17 cellular contexts compared by ENCODE assay signal in the genomic region with DNA sequence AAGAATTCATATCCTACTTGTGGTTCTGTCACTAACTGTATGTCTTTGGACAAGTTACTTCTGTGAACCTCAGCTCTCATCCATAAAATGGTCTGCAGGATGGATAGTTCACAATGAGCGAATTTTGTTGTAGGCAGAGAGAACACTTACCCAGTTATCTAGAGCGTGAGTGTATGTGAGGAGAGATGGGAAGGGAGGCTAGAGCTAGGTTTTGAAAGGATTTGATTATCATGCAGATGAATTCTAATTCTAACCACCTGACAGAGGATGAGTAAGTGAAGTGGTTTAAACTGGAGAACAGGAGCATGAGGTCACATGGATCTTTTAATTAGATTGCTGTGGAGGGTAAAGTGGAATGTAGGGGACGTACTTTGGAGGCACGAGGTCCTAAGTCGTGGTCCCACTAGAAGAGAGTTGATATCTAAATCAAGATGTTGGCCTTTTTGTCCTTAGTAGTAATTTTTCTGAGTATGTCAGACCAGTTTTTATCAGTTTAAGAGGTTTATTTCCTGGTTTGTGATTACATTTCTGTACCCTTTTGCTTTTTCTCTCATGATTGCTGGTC. TPM values are rescaled to one million over a fixed set of nuclear protein-coding genes. Genes with fewer than 3 reads are reported as not detected.
DNase-seq lines count a peak whose midpoint lies in the region; ATAC-seq, FAIRE-seq and TF ChIP-seq lines count a peak whose summit lies in the region.
"Had no signal": no experiment of that assay in that cellular context is flagged by ENCODE, and none has a peak within 500 bp of the region (broad histone marks: within the 10 kb centered on the region; RNA-seq: fewer than 3 reads in every experiment).

No MANE protein-coding gene starts in this region.

- TF ChIP-seq CTCF in neutrophil (IDR thresholded peaks at IDR 0.05) (no peak), sigmoid colon (IDR thresholded peaks at IDR 0.05) (no peak)

- no peaks in the 10 kb centered on the region for H3K27me3 ChIP-seq in neutrophil
- no peaks in the 10 kb centered on the region for H3K27me3 ChIP-seq in sigmoid colon
- H3K27me3 ChIP-seq: transverse colon had no signal

- H3K9me3 ChIP-seq in neutrophil = no peaks in the 10 kb centered on the region
- no peaks in the 10 kb centered on the region for H3K9me3 ChIP-seq in sigmoid colon
- H3K9me3 ChIP-seq: transverse colon had no signal

- peak overlapping the region; percentile 11 for H3K27ac Mint-ChIP-seq in activated CD4-positive, alpha-beta T cell treated with anti-CD3 and anti-CD28 coated beads for 36 hours
- no peak overlapping the region for H3K27ac Mint-ChIP-seq in activated CD4-positive, alpha-beta T cell treated with anti-CD3 and anti-CD28 coated beads, Interleukin-2, amount 10 ng/mL, durations not matched to agents 7 days and 5 days

- H3K4me3 ChIP-seq in neutrophil (ENCODE audit: low read depth in 1 of 2, low read length in 1 of 2) (no peak overlapping the region), sigmoid colon (no peak overlapping the region)
- H3K4me3 ChIP-seq: transverse colon had no signal

- TF ChIP-seq POLR2A in sigmoid colon (IDR thresholded peaks at IDR 0.05) = no peak

- intact Hi-C loops in activated CD4-positive, alpha-beta T cell treated with anti-CD3 and anti-CD28 coated beads for 36 hours (cut with DNase I, micrococcal nuclease) = loop anchor here in 1 of 2 experiments (10.0 kb wide), 1 partner anchor 127 kb away; no protein-coding TSS in a partner anchor
- intact Hi-C loops in sigmoid colon (cut with DNase I) = loop anchor here (10.0 kb wide), 1 partner anchor 393 kb away; no protein-coding TSS in a partner anchor

- H3K4me1 ChIP-seq in neutrophil (ENCODE audit: control insufficient read depth in 1 of 2, insufficient read depth in 1 of 2, low read depth in 1 of 2, low read length in 1 of 2) (peaks cover 70 to 74% of the 10 kb centered on the region in 2 experiments), sigmoid colon (peaks cover 0 to 54% (median 24%) of the 10 kb centered on the region in 4 donors)

- POLR2A ChIA-PET in activated CD4-positive, alpha-beta T cell treated with anti-CD3 and anti-CD28 coated beads for 36 hours (lab: Charles Lee) = no interaction called here
- POLR2A ChIA-PET in activated CD4-positive, alpha-beta T cell treated with anti-CD3 and anti-CD28 coated beads, Interleukin-2, amount 10 ng/mL, durations not matched to agents 7 days and 5 days (lab: Charles Lee) = no interaction called here

- DNase-seq in activated CD4-positive, alpha-beta T cell treated with anti-CD3 and anti-CD28 coated beads for 36 hours = no peak
- no peak for DNase-seq in activated CD4-positive, alpha-beta T cell treated with anti-CD3 and anti-CD28 coated beads, Interleukin-2, amount 10 ng/mL, durations not matched to agents 7 days and 5 days
- DNase-seq in OCI-M1 (lab: John Stamatoyannopoulos, UW) (peak; percentile 25), fibroblast of peridontal ligament (ENCODE audit: extremely low read depth) (peak; percentile 19), HTR-8/SVneo (ENCODE audit: insufficient read length, low spot score) (no peak), sigmoid colon (no peak)
- DNase-seq in stimulated activated CD4-positive, alpha-beta T cell treated with anti-CD3 and anti-CD28 coated beads, Interleukin-4, amount 100 ng/mL, for 4 hours = no peak
- DNase-seq: activated naive CD4-positive, alpha-beta T cell treated with Interleukin-2 at 50 U/mL for 16 hours; hippocampal formation; mesenchymal stem cell; NCI-H146; NCI-H524; posterior cingulate gyrus; transverse colon had no signal

- no peak for TF ChIP-seq EP300 in sigmoid colon (IDR thresholded peaks at IDR 0.05)

- WGBS in sigmoid colon, 2 donors = 91 to 93% methylated on average over 5 of the region's 5 CpGs

- no peaks in the 10 kb centered on the region for H3K27me3 Mint-ChIP-seq in activated CD4-positive, alpha-beta T cell treated with anti-CD3 and anti-CD28 coated beads for 36 hours
- no peaks in the 10 kb centered on the region for H3K27me3 Mint-ChIP-seq in activated CD4-positive, alpha-beta T cell treated with anti-CD3 and anti-CD28 coated beads, Interleukin-2, amount 10 ng/mL, durations not matched to agents 7 days and 5 days

- CTCF ChIA-PET in activated CD4-positive, alpha-beta T cell treated with anti-CD3 and anti-CD28 coated beads for 36 hours (lab: Charles Lee) = interaction anchor here (0.6 to 1.1 kb wide), 5 partner anchors 26 to 183 kb away, joined by 3 to 4 read pairs (median 4); no protein-coding TSS in a partner anchor
- CTCF ChIA-PET in activated CD4-positive, alpha-beta T cell treated with anti-CD3 and anti-CD28 coated beads, Interleukin-2, amount 10 ng/mL, durations not matched to agents 7 days and 5 days (lab: Charles Lee) = no interaction called here

- H3K4me1 Mint-ChIP-seq in activated CD4-positive, alpha-beta T cell treated with anti-CD3 and anti-CD28 coated beads for 36 hours = peaks cover 65% of the 10 kb centered on the region
- peaks cover 56% of the 10 kb centered on the region for H3K4me1 Mint-ChIP-seq in activated CD4-positive, alpha-beta T cell treated with anti-CD3 and anti-CD28 coated beads, Interleukin-2, amount 10 ng/mL, durations not matched to agents 7 days and 5 days

- H3K9me3 Mint-ChIP-seq in activated CD4-positive, alpha-beta T cell treated with anti-CD3 and anti-CD28 coated beads for 36 hours (ENCODE audit: low read depth) = no peaks in the 10 kb centered on the region
- no peaks in the 10 kb centered on the region for H3K9me3 Mint-ChIP-seq in activated CD4-positive, alpha-beta T cell treated with anti-CD3 and anti-CD28 coated beads, Interleukin-2, amount 10 ng/mL, durations not matched to agents 7 days and 5 days

- H3K4me3 Mint-ChIP-seq in activated CD4-positive, alpha-beta T cell treated with anti-CD3 and anti-CD28 coated beads for 36 hours = no peak overlapping the region
- no peak overlapping the region for H3K4me3 Mint-ChIP-seq in activated CD4-positive, alpha-beta T cell treated with anti-CD3 and anti-CD28 coated beads, Interleukin-2, amount 10 ng/mL, durations not matched to agents 7 days and 5 days

- H3K36me3 Mint-ChIP-seq in activated CD4-positive, alpha-beta T cell treated with anti-CD3 and anti-CD28 coated beads for 36 hours (ENCODE audit: low read depth) = no peaks in the 10 kb centered on the region
- H3K36me3 Mint-ChIP-seq in activated CD4-positive, alpha-beta T cell treated with anti-CD3 and anti-CD28 coated beads, Interleukin-2, amount 10 ng/mL, durations not matched to agents 7 days and 5 days (ENCODE audit: low read depth) = peaks cover 13% of the 10 kb centered on the region

- H3K27ac ChIP-seq in neutrophil (peak overlapping the region; percentile 94), sigmoid colon (no peak overlapping the region)
- H3K27ac ChIP-seq: transverse colon had no signal

- no peaks in the 10 kb centered on the region for H3K36me3 ChIP-seq in neutrophil
- no peaks in the 10 kb centered on the region for H3K36me3 ChIP-seq in sigmoid colon
- H3K36me3 ChIP-seq: transverse colon had no signal

- FAIRE-seq in HTR-8/SVneo (lab: Jason Lieb, UNC) = no peak
- FAIRE-seq: A204.1 had no signal

- ATAC-seq in activated CD4-positive, alpha-beta T cell treated with anti-CD3 and anti-CD28 coated beads for 36 hours = no peak
- ATAC-seq: HCT116 had no signal

RNA-seq across cellular contexts. Expression of gene SUCO, which starts 5.0 kb away (rescaled TPM):
- 10 to 100 TPM; 22.1 to 23.8 TPM for total RNA-seq in activated CD4-positive, alpha-beta T cell treated with anti-CD3 and anti-CD28 coated beads for 36 hours
- 10 to 100 TPM; 31.4 to 38.3 TPM for total RNA-seq in activated CD4-positive, alpha-beta T cell treated with anti-CD3 and anti-CD28 coated beads, Interleukin-2, amount 10 ng/mL, durations not matched to agents 7 days and 5 days
- total RNA-seq in sigmoid colon = 10 to 100 TPM; 27.4 to 36.6 (median 33.4) TPM
- polyA plus RNA-seq in sigmoid colon = 1 to 10 TPM; 1.8 to 9.9 (median 2.1) TPM

Comparison
In these comparisons a context has a peak if more than half of its experiments do, and no peak if none do; other contexts are left out.
1. DNase-seq: peak in OCI-M1 (single experiment) and fibroblast of peridontal ligament (single experiment); none in activated CD4-positive, alpha-beta T cell treated with anti-CD3 and anti-CD28 coated beads for 36 hours (single experiment), activated CD4-positive, alpha-beta T cell treated with anti-CD3 and anti-CD28 coated beads, Interleukin-2, amount 10 ng/mL, durations not matched to agents 7 days and 5 days (single experiment), HTR-8/SVneo (single experiment), stimulated activated CD4-positive, alpha-beta T cell treated with anti-CD3 and anti-CD28 coated beads, Interleukin-4, amount 100 ng/mL, for 4 hours (0 of 2) and sigmoid colon (single experiment).